ENCODE assay signal across 2 cellular contexts in the genomic region with DNA sequence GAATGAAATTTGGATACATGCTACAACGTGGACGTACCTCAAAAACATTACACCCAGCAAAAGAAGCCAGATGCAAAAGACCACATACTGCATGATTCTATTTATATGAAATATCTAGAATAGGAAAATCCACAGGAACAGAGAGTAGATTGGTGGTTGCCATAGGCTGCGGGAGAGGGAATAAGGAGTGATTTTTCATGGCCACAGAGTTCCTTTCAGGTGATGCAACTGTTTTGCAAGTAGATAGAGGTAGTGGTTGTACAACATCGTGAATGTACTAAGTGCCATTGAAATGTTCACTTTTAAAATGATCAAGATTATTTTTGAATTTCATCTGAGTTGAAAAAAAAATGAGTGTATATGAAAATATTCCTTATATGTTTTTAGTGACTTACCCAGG.
TF ChIP-seq lines count a peak whose summit lies in the region.

No MANE protein-coding gene starts in this region.

TF ChIP-seq in K562, 482 proteins besides CTCF, POLR2A, EP300 and RAD21 (continued from another document):
- TF ChIP-seq, protein P1, sequence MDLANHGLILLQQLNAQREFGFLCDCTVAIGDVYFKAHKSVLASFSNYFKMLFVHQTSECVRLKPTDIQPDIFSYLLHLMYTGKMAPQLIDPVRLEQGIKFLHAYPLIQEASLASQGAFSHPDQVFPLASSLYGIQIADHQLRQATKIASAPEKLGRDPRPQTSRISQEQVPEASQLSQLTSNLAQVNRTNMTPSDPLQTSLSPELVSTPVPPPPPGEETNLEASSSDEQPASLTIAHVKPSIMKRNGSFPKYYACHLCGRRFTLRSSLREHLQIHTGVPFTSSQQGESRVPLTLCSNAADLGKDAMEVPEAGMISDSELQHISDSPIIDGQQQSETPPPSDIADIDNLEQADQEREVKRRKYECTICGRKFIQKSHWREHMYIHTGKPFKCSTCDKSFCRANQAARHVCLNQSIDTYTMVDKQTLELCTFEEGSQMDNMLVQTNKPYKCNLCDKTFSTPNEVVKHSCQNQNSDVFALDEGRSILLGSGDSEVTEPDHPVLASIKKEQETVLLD (IDR thresholded peaks at IDR 0.05): no peak
- no peak for TF ChIP-seq SMC3 (conservative IDR thresholded peaks at IDR 0.05; ENCODE audit: insufficient read depth, low read depth, low read length)
- TF ChIP-seq GTF2F1 (IDR thresholded peaks at IDR 0.05; ENCODE audit: low read depth, low read length): no peak
- peak; percentile 38 to 56; a peak in 2 of 4 replicates for TF ChIP-seq TRIM24 (IDR thresholded peaks at IDR 0.05)
- TF ChIP-seq, protein P2, sequence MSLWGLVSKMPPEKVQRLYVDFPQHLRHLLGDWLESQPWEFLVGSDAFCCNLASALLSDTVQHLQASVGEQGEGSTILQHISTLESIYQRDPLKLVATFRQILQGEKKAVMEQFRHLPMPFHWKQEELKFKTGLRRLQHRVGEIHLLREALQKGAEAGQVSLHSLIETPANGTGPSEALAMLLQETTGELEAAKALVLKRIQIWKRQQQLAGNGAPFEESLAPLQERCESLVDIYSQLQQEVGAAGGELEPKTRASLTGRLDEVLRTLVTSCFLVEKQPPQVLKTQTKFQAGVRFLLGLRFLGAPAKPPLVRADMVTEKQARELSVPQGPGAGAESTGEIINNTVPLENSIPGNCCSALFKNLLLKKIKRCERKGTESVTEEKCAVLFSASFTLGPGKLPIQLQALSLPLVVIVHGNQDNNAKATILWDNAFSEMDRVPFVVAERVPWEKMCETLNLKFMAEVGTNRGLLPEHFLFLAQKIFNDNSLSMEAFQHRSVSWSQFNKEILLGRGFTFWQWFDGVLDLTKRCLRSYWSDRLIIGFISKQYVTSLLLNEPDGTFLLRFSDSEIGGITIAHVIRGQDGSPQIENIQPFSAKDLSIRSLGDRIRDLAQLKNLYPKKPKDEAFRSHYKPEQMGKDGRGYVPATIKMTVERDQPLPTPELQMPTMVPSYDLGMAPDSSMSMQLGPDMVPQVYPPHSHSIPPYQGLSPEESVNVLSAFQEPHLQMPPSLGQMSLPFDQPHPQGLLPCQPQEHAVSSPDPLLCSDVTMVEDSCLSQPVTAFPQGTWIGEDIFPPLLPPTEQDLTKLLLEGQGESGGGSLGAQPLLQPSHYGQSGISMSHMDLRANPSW (CRISPR knock-in tag; IDR thresholded peaks at IDR 0.05): no peak

TF ChIP-seq in WTC11, 78 proteins besides CTCF, POLR2A, EP300 and RAD21 (continued from another document):
- TF ChIP-seq, protein P3, sequence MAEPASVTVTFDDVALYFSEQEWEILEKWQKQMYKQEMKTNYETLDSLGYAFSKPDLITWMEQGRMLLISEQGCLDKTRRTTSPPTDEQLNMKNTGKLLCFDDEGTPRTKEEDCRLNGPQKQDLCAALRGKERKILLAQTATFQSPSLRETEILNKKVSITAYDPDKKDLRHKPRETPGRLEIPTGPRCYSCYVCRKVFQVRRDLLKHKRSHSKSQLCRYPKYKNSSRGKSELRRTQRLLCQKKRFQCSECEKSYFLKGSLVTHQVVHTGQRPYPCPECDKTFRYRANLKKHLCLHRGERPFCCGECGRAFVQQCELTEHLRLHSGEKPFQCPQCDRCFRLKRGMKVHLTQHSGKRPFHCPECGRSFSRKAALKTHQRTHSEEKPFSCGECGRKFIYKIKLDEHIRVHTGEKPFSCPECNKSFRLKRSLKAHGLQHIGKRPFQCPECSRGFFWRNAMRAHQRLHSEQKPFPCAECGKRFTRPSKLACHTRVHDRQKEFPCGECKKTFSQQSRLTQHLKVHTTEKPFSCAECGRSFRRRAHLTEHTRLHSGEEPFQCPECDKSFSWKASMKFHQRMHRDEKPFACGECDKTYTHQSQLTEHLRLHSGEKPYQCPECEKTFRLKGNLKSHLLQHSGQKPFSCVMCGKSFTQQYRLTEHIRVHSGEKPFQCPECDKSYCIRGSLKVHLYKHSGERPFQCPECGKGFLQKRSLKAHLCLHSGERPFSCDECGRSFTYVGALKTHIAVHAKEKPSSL (CRISPR knock-in tag; conservative IDR thresholded peaks at IDR 0.05): no peak
- no peak for TF ChIP-seq MXD4 (CRISPR knock-in tag; IDR thresholded peaks at IDR 0.05; ENCODE audit: borderline replicate concordance)
- TF ChIP-seq FOXJ3 (CRISPR knock-in tag; IDR thresholded peaks at IDR 0.05; ENCODE audit: borderline replicate concordance): no peak
- no peak for TF ChIP-seq IRF2 (CRISPR knock-in tag; IDR thresholded peaks at IDR 0.05; ENCODE audit: borderline replicate concordance, low read depth)
- TF ChIP-seq, protein P4, sequence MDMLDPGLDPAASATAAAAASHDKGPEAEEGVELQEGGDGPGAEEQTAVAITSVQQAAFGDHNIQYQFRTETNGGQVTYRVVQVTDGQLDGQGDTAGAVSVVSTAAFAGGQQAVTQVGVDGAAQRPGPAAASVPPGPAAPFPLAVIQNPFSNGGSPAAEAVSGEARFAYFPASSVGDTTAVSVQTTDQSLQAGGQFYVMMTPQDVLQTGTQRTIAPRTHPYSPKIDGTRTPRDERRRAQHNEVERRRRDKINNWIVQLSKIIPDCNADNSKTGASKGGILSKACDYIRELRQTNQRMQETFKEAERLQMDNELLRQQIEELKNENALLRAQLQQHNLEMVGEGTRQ (CRISPR knock-in tag; IDR thresholded peaks at IDR 0.05): no peak
- TF ChIP-seq ZNF317 (CRISPR knock-in tag; IDR thresholded peaks at IDR 0.05; ENCODE audit: borderline replicate concordance, low read depth): no peak
- TF ChIP-seq, protein P5, sequence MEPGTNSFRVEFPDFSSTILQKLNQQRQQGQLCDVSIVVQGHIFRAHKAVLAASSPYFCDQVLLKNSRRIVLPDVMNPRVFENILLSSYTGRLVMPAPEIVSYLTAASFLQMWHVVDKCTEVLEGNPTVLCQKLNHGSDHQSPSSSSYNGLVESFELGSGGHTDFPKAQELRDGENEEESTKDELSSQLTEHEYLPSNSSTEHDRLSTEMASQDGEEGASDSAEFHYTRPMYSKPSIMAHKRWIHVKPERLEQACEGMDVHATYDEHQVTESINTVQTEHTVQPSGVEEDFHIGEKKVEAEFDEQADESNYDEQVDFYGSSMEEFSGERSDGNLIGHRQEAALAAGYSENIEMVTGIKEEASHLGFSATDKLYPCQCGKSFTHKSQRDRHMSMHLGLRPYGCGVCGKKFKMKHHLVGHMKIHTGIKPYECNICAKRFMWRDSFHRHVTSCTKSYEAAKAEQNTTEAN (CRISPR knock-in tag; IDR thresholded peaks at IDR 0.05): no peak
- TF ChIP-seq, protein P6, sequence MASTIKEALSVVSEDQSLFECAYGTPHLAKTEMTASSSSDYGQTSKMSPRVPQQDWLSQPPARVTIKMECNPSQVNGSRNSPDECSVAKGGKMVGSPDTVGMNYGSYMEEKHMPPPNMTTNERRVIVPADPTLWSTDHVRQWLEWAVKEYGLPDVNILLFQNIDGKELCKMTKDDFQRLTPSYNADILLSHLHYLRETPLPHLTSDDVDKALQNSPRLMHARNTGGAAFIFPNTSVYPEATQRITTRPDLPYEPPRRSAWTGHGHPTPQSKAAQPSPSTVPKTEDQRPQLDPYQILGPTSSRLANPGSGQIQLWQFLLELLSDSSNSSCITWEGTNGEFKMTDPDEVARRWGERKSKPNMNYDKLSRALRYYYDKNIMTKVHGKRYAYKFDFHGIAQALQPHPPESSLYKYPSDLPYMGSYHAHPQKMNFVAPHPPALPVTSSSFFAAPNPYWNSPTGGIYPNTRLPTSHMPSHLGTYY (CRISPR knock-in tag; IDR thresholded peaks at IDR 0.05): no peak
- no peak for TF ChIP-seq PRRX2 (CRISPR knock-in tag; IDR thresholded peaks at IDR 0.05)
- no peak for TF ChIP-seq ZNF396 (CRISPR knock-in tag; IDR thresholded peaks at IDR 0.05; ENCODE audit: borderline replicate concordance)
